In the genomic region with DNA sequence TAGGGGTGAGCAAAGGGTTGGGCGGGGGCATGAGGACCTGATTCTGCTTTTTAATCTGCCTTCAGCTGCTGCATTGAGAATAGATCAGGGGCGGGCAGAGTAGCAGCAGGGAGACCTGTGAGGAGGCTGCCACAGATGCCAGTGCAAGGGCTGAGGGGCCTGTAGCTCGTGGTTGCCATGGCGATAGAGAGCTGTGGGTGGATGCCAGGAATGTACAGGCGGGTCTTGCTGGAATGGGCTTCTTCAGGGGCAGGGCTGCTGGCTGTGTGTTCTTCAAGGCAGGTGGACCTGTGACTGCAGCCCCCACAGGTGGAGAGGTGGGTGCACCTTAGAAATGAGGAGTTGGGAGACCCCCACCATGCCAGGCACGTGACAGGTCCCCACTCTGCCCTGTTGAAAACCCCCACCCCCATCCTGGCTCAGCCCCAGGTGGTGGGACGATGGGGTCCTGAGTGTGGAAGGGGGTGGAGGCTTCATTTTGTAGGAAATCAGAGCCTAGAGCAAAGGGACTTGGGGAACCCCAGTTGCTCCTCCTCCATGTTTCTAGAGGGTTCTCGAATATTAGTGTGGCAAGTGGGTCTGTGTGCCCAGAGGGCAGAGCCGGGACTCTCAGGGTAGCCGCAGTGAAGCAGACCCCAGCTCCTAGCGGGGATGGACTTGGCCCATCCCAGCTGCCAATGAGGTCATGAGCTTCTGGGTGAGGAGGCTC, we compare ENCODE assay signal across 11 cellular contexts. TPM values are rescaled to one million over a fixed set of nuclear protein-coding genes. Genes with fewer than 3 reads are reported as not detected.
DNase-seq lines count a peak whose midpoint lies in the region; ATAC-seq and TF ChIP-seq lines count a peak whose summit lies in the region.
"Had no signal": no experiment of that assay in that cellular context is flagged by ENCODE, and none has a peak within 500 bp of the region (broad histone marks: within the 10 kb centered on the region; RNA-seq: fewer than 3 reads in every experiment).

No MANE protein-coding gene starts in this region.

- POLR2A ChIA-PET in CD4-positive, alpha-beta memory T cell (lab: Charles Lee; ENCODE audit: partially characterized antibody) = interaction anchor here (1.1 kb wide), 1 partner anchor 8 kb away, joined by 3 read pairs; no protein-coding TSS in a partner anchor
- POLR2A ChIA-PET in HEK293 (lab: Yijun Ruan, JAX) = interaction anchor here (0.9 to 2.7 kb wide), 2 partner anchors 38 to 66 kb away, joined by 3 to 9 read pairs; partner anchors contain the start of gene SLC6A6

- H3K27me3 ChIP-seq in CD4-positive, alpha-beta memory T cell (ENCODE audit: insufficient read depth, low read length) = no peaks in the 10 kb centered on the region
- H3K27me3 ChIP-seq: tibial nerve had no signal

- H3K9me3 ChIP-seq in CD4-positive, alpha-beta memory T cell (ENCODE audit: control insufficient read depth in 1 of 2, low read length in 2 of 2) = no peaks in the 10 kb centered on the region
- H3K9me3 ChIP-seq in HEK293 (ENCODE audit: control insufficient read depth, insufficient read depth, low read depth, low read length) (no peaks in the 10 kb centered on the region), T-helper 17 cell (ENCODE audit: control insufficient read depth, low read length, poor library complexity, severe bottlenecking) (no peaks in the 10 kb centered on the region)
- H3K9me3 ChIP-seq: tibial nerve had no signal

- CTCF ChIA-PET in CD4-positive, alpha-beta memory T cell (lab: Charles Lee; ENCODE audit: partially characterized antibody) = no interaction called here
- CTCF ChIA-PET in HEK293 (lab: Yijun Ruan, JAX) = interaction anchor here (1.1 to 1.9 kb wide), 4 partner anchors 8 to 236 kb away, joined by 3 to 7 read pairs (median 4); no protein-coding TSS in a partner anchor

- H3K9me3 Mint-ChIP-seq in CD4-positive, alpha-beta memory T cell = no peaks in the 10 kb centered on the region
- H3K9me3 Mint-ChIP-seq in memory B cell = no peaks in the 10 kb centered on the region

- no peaks in the 10 kb centered on the region for H3K27me3 Mint-ChIP-seq in CD4-positive, alpha-beta memory T cell
- H3K27me3 Mint-ChIP-seq in T-helper 17 cell = no peaks in the 10 kb centered on the region
- no peaks in the 10 kb centered on the region for H3K27me3 Mint-ChIP-seq in memory B cell

- H3K36me3 Mint-ChIP-seq in CD4-positive, alpha-beta memory T cell = peaks cover 11 to 13% of the 10 kb centered on the region in 2 donors
- H3K36me3 Mint-ChIP-seq in T-helper 17 cell (ENCODE audit: low read depth) (no peaks in the 10 kb centered on the region), memory B cell (peaks cover 10% of the 10 kb centered on the region)

- no peak overlapping the region for H3K4me3 ChIP-seq in CD4-positive, alpha-beta memory T cell (ENCODE audit: low read length in 2 of 2)
- no peak overlapping the region for H3K4me3 ChIP-seq in HEK293 (ENCODE audit: low read depth, low read length)
- H3K4me3 ChIP-seq: tibial nerve had no signal

- peaks cover 29% of the 10 kb centered on the region for H3K4me1 ChIP-seq in CD4-positive, alpha-beta memory T cell (ENCODE audit: insufficient read depth, low read length)
- peaks cover 20% of the 10 kb centered on the region for H3K4me1 ChIP-seq in HEK293 (ENCODE audit: control insufficient read depth, insufficient read depth, low read length)

- intact Hi-C loops in CD4-positive, alpha-beta memory T cell (cut with micrococcal nuclease) = no loop called here

- H3K36me3 ChIP-seq in CD4-positive, alpha-beta memory T cell (ENCODE audit: insufficient read depth, low read length) = peaks cover 9% of the 10 kb centered on the region
- H3K36me3 ChIP-seq in HEK293 (ENCODE audit: control insufficient read depth in 2 of 2, insufficient read depth in 1 of 2, low read length in 2 of 2) = peaks cover 0 to 3% of the 10 kb centered on the region in 2 experiments; a peak in 1 of 3 replicates

- DNase-seq in CD4-positive, alpha-beta memory T cell = no peak
- DNase-seq in T-helper 17 cell (no peak), memory B cell (ENCODE audit: low spot score in 2 of 2) (no peak), LoVo (ENCODE audit: low spot score) (no peak)
- no peak for DNase-seq in stimulated activated CD4-positive, alpha-beta T cell treated with anti-CD3 and anti-CD28 coated beads, Interleukin-2, amount 100 ng/mL, for 48 hours
- DNase-seq: effector CD8-positive, alpha-beta T cell; SIG-M5 had no signal

- ATAC-seq in T-helper 17 cell = no peak
- peak; percentile 4 for ATAC-seq in memory B cell (ENCODE audit: low read depth)
- ATAC-seq in HG02571 (IDR thresholded peaks at IDR 0.05; ENCODE audit: unreplicated experiment) = no peak
- ATAC-seq in HG03469 (IDR thresholded peaks at IDR 0.05; ENCODE audit: unreplicated experiment) = no peak

- H3K4me1 Mint-ChIP-seq in CD4-positive, alpha-beta memory T cell = peaks cover 11 to 34% (median 23%) of the 10 kb centered on the region in 4 donors
- H3K4me1 Mint-ChIP-seq in T-helper 17 cell = peaks cover 29% of the 10 kb centered on the region
- peaks cover 28% of the 10 kb centered on the region for H3K4me1 Mint-ChIP-seq in memory B cell

- TF ChIP-seq CTCF in HEK293 (tag by site-specific recombination; IDR thresholded peaks at IDR 0.05) = no peak

- no peak overlapping the region for H3K4me3 Mint-ChIP-seq in CD4-positive, alpha-beta memory T cell
- H3K4me3 Mint-ChIP-seq in T-helper 17 cell (no peak overlapping the region), memory B cell (no peak overlapping the region)

- H3K27ac Mint-ChIP-seq in CD4-positive, alpha-beta memory T cell = peak overlapping the region in 4 of 7 donors; percentile 54 to 74 (median 62)
- peak overlapping the region; percentile 83 for H3K27ac Mint-ChIP-seq in T-helper 17 cell
- H3K27ac Mint-ChIP-seq in memory B cell = peak overlapping the region; percentile 85

- no peak overlapping the region for H3K27ac ChIP-seq in CD4-positive, alpha-beta memory T cell (ENCODE audit: low read depth, low read length)
- no peak overlapping the region; the same call in 1 of the 2 replicates for H3K27ac ChIP-seq in HEK293 (ENCODE audit: extremely low read depth, low read depth, low read length)
- H3K27ac ChIP-seq: tibial nerve had no signal

TF ChIP-seq in HEK293, 187 proteins besides CTCF, POLR2A, EP300 and RAD21 (continues in another document):
- TF ChIP-seq SCRT1 (tag by site-specific recombination; IDR thresholded peaks at IDR 0.05; ENCODE audit: borderline replicate concordance) (peak; percentile 36; the same call in 1 of the 2 replicates), SCRT2 (tag by site-specific recombination; IDR thresholded peaks at IDR 0.05) (peak; percentile 17; the same call in 1 of the 2 replicates), ZNF121 (tag by site-specific recombination; IDR thresholded peaks at IDR 0.05) (no peak), SP2 (tag by site-specific recombination; IDR thresholded peaks at IDR 0.05) (0 out of 2 replicates have a peak, but pooled peaks have one; percentile 11), PRDM10 (tag by site-specific recombination; IDR thresholded peaks at IDR 0.05) (peak; percentile 92)
- TF ChIP-seq, protein P1, sequence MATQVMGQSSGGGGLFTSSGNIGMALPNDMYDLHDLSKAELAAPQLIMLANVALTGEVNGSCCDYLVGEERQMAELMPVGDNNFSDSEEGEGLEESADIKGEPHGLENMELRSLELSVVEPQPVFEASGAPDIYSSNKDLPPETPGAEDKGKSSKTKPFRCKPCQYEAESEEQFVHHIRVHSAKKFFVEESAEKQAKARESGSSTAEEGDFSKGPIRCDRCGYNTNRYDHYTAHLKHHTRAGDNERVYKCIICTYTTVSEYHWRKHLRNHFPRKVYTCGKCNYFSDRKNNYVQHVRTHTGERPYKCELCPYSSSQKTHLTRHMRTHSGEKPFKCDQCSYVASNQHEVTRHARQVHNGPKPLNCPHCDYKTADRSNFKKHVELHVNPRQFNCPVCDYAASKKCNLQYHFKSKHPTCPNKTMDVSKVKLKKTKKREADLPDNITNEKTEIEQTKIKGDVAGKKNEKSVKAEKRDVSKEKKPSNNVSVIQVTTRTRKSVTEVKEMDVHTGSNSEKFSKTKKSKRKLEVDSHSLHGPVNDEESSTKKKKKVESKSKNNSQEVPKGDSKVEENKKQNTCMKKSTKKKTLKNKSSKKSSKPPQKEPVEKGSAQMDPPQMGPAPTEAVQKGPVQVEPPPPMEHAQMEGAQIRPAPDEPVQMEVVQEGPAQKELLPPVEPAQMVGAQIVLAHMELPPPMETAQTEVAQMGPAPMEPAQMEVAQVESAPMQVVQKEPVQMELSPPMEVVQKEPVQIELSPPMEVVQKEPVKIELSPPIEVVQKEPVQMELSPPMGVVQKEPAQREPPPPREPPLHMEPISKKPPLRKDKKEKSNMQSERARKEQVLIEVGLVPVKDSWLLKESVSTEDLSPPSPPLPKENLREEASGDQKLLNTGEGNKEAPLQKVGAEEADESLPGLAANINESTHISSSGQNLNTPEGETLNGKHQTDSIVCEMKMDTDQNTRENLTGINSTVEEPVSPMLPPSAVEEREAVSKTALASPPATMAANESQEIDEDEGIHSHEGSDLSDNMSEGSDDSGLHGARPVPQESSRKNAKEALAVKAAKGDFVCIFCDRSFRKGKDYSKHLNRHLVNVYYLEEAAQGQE (tag by site-specific recombination; IDR thresholded peaks at IDR 0.05) = no peak

RNA-seq across cellular contexts. Expression of gene SLC6A6, which starts 38.3 kb away (rescaled TPM):
- total RNA-seq in CD4-positive, alpha-beta memory T cell = 10 to 100 TPM; 50.6 to 51.8 TPM
- 1 to 10 TPM; 3.8 to 8.8 TPM for polyA plus RNA-seq in CD4-positive, alpha-beta memory T cell
- 10 to 100 TPM; 51.8 to 68.6 TPM for total RNA-seq in T-helper 17 cell
